15 cellular contexts compared by ENCODE assay signal in the genomic region with DNA sequence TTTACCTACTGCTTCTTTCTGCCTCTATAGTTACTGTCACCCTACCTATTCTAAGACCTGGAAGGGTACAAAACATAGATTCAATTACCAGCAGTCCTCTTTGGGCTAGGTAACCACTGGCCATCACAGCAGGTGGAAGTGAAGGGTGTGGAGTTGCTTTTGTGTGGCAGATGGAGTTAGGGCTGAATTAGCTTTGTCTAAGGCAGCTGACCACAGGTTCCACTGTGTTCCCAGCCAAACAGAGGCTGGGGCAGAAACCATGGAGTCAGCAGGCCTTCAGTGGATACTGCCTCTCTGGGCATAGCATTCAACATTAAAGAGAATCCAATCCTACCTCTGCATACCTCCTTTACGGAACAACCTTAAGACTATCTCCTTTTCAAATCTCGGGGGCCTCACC.
A peak's percentile ranks its signal among the peaks of the same experiment; 100 is the strongest.
DNase-seq lines count a peak whose midpoint lies in the region; ATAC-seq and TF ChIP-seq lines count a peak whose summit lies in the region.
"Had no signal": no experiment of that assay in that cellular context is flagged by ENCODE, and none has a peak within 500 bp of the region (broad histone marks: within the 10 kb centered on the region; RNA-seq: fewer than 3 reads in every experiment).

No MANE protein-coding gene starts in this region.

- CTCF ChIA-PET in WTC11 (lab: Charles Lee) = no interaction called here

- H3K4me3 ChIP-seq in H7 (ENCODE audit: insufficient read depth, low read depth, low read length) (no peak overlapping the region), testis (no peak overlapping the region)
- H3K4me3 ChIP-seq: BLaER1 treated with 17β-estradiol and CSF1 and Interleukin-3, amounts not matched to agents 10 nM and 100 nM; GM12878 had no signal

- no peaks in the 10 kb centered on the region for H3K36me3 ChIP-seq in H7 (replicated peaks; ENCODE audit: control insufficient read depth, insufficient read depth, low read length)
- no peaks in the 10 kb centered on the region for H3K36me3 ChIP-seq in testis (ENCODE audit: low read depth, missing control alignments)

- H3K36me3 Mint-ChIP-seq in WTC11 = peaks cover 6% of the 10 kb centered on the region

- no peaks in the 10 kb centered on the region for H3K27me3 Mint-ChIP-seq in WTC11 (ENCODE audit: low read depth)
- H3K27me3 Mint-ChIP-seq: CD4-positive, CD25-positive, alpha-beta regulatory T cell; IgD-negative memory B cell had no signal

- TF ChIP-seq CTCF in WTC11 (IDR thresholded peaks at IDR 0.05) (no peak), testis (IDR thresholded peaks at IDR 0.05) (no peak)

- H3K9me3 ChIP-seq in testis = no peaks in the 10 kb centered on the region

- H3K9me3 Mint-ChIP-seq in WTC11 = no peaks in the 10 kb centered on the region
- H3K9me3 Mint-ChIP-seq: CD4-positive, CD25-positive, alpha-beta regulatory T cell had no signal

- no peak overlapping the region for H3K27ac Mint-ChIP-seq in WTC11
- H3K27ac Mint-ChIP-seq: CD4-positive, CD25-positive, alpha-beta regulatory T cell; IgD-negative memory B cell had no signal

- no peak overlapping the region for H3K4me3 Mint-ChIP-seq in WTC11
- H3K4me3 Mint-ChIP-seq: CD4-positive, CD25-positive, alpha-beta regulatory T cell; IgD-negative memory B cell had no signal

- WGBS in testis, 2 donors = 96 to 98% methylated on average over 2 of the region's 2 CpGs

- H3K27me3 ChIP-seq in H7 (ENCODE audit: control insufficient read depth, insufficient read depth, low read length) = no peaks in the 10 kb centered on the region
- H3K27me3 ChIP-seq in testis = no peaks in the 10 kb centered on the region
- H3K27me3 ChIP-seq: BLaER1 treated with 17β-estradiol and CSF1 and Interleukin-3, amounts not matched to agents 10 nM and 100 nM had no signal

- DNase-seq in COR-L47 (lab: John Stamatoyannopoulos, UW) (peak; percentile 6), H7 (peak; percentile 1), WTC11 (ENCODE audit: low spot score) (peak; percentile 10), iPS-NIHi7 (ENCODE audit: extremely low spot score) (peak; percentile 19), testis (no peak), NCI-H345 (lab: John Stamatoyannopoulos, UW) (no peak)
- DNase-seq: ACHN; Calu3; CD4-positive, CD25-positive, alpha-beta regulatory T cell; DMS 273 treated with DMSO at 0.1 percent for 48 hours had no signal

- POLR2A ChIA-PET in WTC11 (lab: Charles Lee) = no interaction called here

- intact Hi-C loops in testis (cut with DNase I; ENCODE audit: low total_unique reads) = no loop called here

- H3K27ac ChIP-seq in testis = no peak overlapping the region
- H3K27ac ChIP-seq: BLaER1 treated with 17β-estradiol and CSF1 and Interleukin-3, amounts not matched to agents 10 nM and 100 nM had no signal

- ATAC-seq in WTC11 = peak; percentile 81
- no peak for ATAC-seq in GM21825 (IDR thresholded peaks at IDR 0.05; ENCODE audit: unreplicated experiment)
- no peak for ATAC-seq in SK-N-SH treated with all-trans-retinoic acid at 6 μM for 48 hours
- ATAC-seq: GM12878 had no signal

- no peak for TF ChIP-seq POLR2A in testis (IDR thresholded peaks at IDR 0.05)

- no peaks in the 10 kb centered on the region for H3K4me1 ChIP-seq in testis

- peaks cover 10% of the 10 kb centered on the region for H3K4me1 Mint-ChIP-seq in WTC11
- H3K4me1 Mint-ChIP-seq: IgD-negative memory B cell had no signal

TF ChIP-seq in WTC11, 78 proteins besides CTCF, POLR2A, EP300 and RAD21 (continues in another document):
- no peak for TF ChIP-seq TEAD1 (CRISPR knock-in tag; IDR thresholded peaks at IDR 0.05)
- no peak for TF ChIP-seq CREM (CRISPR knock-in tag; IDR thresholded peaks at IDR 0.05)
- TF ChIP-seq SMAD3 (CRISPR knock-in tag; IDR thresholded peaks at IDR 0.05; ENCODE audit: borderline replicate concordance) = no peak
- TF ChIP-seq, protein P1, sequence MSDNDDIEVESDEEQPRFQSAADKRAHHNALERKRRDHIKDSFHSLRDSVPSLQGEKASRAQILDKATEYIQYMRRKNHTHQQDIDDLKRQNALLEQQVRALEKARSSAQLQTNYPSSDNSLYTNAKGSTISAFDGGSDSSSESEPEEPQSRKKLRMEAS (CRISPR knock-in tag; IDR thresholded peaks at IDR 0.05) = no peak
- no peak for TF ChIP-seq KAT7 (CRISPR knock-in tag; IDR thresholded peaks at IDR 0.05; ENCODE audit: borderline replicate concordance)
- TF ChIP-seq ZNF423 (CRISPR knock-in tag; IDR thresholded peaks at IDR 0.05) = no peak; the same call in 1 of the 2 replicates
- no peak for TF ChIP-seq ZNF232 (CRISPR knock-in tag; IDR thresholded peaks at IDR 0.05)
- TF ChIP-seq NFE2L1 (CRISPR knock-in tag; IDR thresholded peaks at IDR 0.05) = no peak
- TF ChIP-seq EMX1 (CRISPR knock-in tag; IDR thresholded peaks at IDR 0.05) = no peak
- TF ChIP-seq TP53 (CRISPR knock-in tag; IDR thresholded peaks at IDR 0.05) = no peak
- TF ChIP-seq, protein P2, sequence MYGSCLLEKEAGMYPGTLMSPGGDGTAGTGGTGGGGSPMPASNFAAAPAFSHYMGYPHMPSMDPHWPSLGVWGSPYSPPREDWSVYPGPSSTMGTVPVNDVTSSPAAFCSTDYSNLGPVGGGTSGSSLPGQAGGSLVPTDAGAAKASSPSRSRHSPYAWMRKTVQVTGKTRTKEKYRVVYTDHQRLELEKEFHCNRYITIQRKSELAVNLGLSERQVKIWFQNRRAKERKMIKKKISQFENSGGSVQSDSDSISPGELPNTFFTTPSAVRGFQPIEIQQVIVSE (CRISPR knock-in tag; IDR thresholded peaks at IDR 0.05; ENCODE audit: borderline replicate concordance) = no peak
- TF ChIP-seq ELF4 (CRISPR knock-in tag; IDR thresholded peaks at IDR 0.05; ENCODE audit: low read depth) = no peak
- no peak for TF ChIP-seq SOX15 (CRISPR knock-in tag; IDR thresholded peaks at IDR 0.05)
- no peak for TF ChIP-seq ATF1 (CRISPR knock-in tag; IDR thresholded peaks at IDR 0.05)

TF ChIP-seq in SK-N-SH treated with all-trans-retinoic acid at 6 μM for 48 hours, 23 proteins besides CTCF, POLR2A, EP300 and RAD21 (continues in another document):
- TF ChIP-seq BACH2 (CRISPR knock-in tag; IDR thresholded peaks at IDR 0.05; ENCODE audit: borderline replicate concordance) (no peak), ZC3H10 (CRISPR knock-in tag; IDR thresholded peaks at IDR 0.05) (no peak), TCF4 (CRISPR knock-in tag; IDR thresholded peaks at IDR 0.05; ENCODE audit: borderline replicate concordance) (no peak), ZFP30 (CRISPR knock-in tag; IDR thresholded peaks at IDR 0.05) (no peak), SNAI2 (CRISPR knock-in tag; IDR thresholded peaks at IDR 0.05) (no peak), CSDC2 (CRISPR knock-in tag; IDR thresholded peaks at IDR 0.05) (no peak), TOX (CRISPR knock-in tag; IDR thresholded peaks at IDR 0.05; ENCODE audit: borderline replicate concordance) (no peak), RARB (CRISPR knock-in tag; IDR thresholded peaks at IDR 0.05) (no peak)
- TF ChIP-seq, protein P3, sequence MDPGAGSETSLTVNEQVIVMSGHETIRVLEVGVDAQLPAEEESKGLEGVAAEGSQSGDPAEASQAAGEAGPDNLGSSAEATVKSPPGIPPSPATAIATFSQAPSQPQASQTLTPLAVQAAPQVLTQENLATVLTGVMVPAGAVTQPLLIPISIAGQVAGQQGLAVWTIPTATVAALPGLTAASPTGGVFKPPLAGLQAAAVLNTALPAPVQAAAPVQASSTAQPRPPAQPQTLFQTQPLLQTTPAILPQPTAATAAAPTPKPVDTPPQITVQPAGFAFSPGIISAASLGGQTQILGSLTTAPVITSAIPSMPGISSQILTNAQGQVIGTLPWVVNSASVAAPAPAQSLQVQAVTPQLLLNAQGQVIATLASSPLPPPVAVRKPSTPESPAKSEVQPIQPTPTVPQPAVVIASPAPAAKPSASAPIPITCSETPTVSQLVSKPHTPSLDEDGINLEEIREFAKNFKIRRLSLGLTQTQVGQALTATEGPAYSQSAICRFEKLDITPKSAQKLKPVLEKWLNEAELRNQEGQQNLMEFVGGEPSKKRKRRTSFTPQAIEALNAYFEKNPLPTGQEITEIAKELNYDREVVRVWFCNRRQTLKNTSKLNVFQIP (CRISPR knock-in tag; IDR thresholded peaks at IDR 0.05; ENCODE audit: borderline replicate concordance, low read depth) = no peak
- TF ChIP-seq, protein P4, sequence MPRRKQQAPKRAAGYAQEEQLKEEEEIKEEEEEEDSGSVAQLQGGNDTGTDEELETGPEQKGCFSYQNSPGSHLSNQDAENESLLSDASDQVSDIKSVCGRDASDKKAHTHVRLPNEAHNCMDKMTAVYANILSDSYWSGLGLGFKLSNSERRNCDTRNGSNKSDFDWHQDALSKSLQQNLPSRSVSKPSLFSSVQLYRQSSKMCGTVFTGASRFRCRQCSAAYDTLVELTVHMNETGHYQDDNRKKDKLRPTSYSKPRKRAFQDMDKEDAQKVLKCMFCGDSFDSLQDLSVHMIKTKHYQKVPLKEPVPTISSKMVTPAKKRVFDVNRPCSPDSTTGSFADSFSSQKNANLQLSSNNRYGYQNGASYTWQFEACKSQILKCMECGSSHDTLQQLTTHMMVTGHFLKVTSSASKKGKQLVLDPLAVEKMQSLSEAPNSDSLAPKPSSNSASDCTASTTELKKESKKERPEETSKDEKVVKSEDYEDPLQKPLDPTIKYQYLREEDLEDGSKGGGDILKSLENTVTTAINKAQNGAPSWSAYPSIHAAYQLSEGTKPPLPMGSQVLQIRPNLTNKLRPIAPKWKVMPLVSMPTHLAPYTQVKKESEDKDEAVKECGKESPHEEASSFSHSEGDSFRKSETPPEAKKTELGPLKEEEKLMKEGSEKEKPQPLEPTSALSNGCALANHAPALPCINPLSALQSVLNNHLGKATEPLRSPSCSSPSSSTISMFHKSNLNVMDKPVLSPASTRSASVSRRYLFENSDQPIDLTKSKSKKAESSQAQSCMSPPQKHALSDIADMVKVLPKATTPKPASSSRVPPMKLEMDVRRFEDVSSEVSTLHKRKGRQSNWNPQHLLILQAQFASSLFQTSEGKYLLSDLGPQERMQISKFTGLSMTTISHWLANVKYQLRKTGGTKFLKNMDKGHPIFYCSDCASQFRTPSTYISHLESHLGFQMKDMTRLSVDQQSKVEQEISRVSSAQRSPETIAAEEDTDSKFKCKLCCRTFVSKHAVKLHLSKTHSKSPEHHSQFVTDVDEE (CRISPR knock-in tag; IDR thresholded peaks at IDR 0.05) = no peak
- TF ChIP-seq, protein P5, sequence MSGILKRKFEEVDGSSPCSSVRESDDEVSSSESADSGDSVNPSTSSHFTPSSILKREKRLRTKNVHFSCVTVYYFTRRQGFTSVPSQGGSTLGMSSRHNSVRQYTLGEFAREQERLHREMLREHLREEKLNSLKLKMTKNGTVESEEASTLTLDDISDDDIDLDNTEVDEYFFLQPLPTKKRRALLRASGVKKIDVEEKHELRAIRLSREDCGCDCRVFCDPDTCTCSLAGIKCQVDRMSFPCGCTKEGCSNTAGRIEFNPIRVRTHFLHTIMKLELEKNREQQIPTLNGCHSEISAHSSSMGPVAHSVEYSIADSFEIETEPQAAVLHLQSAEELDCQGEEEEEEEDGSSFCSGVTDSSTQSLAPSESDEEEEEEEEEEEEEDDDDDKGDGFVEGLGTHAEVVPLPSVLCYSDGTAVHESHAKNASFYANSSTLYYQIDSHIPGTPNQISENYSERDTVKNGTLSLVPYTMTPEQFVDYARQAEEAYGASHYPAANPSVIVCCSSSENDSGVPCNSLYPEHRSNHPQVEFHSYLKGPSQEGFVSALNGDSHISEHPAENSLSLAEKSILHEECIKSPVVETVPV (CRISPR knock-in tag; IDR thresholded peaks at IDR 0.05) = no peak

Comparison
In these comparisons a context has a peak if more than half of its experiments do, and no peak if none do; other contexts are left out.
1. DNase-seq: peak in COR-L47 (single experiment), H7 (single experiment), WTC11 (single experiment) and iPS-NIHi7 (single experiment); none in testis (single experiment) and NCI-H345 (single experiment).